Comparison of ENCODE assay signal across 1 cellular context in genomic region chr11:70423523-70424505, GRCh38.
TF ChIP-seq lines count a peak whose summit lies in the region.

No MANE protein-coding gene starts in this region.

TF ChIP-seq in HEK293, 187 proteins besides CTCF, POLR2A, EP300 and RAD21 (continued from another document):
- TF ChIP-seq HOXA7 (CRISPR knock-in tag; IDR thresholded peaks at IDR 0.05; ENCODE audit: borderline replicate concordance) (no peak), SCRT1 (tag by site-specific recombination; IDR thresholded peaks at IDR 0.05; ENCODE audit: borderline replicate concordance) (no peak), ZFHX2 (tag by site-specific recombination; conservative IDR thresholded peaks at IDR 0.05) (peak; percentile 71), ZBTB8A (tag by site-specific recombination; IDR thresholded peaks at IDR 0.05) (no peak)
- TF ChIP-seq, protein P1, sequence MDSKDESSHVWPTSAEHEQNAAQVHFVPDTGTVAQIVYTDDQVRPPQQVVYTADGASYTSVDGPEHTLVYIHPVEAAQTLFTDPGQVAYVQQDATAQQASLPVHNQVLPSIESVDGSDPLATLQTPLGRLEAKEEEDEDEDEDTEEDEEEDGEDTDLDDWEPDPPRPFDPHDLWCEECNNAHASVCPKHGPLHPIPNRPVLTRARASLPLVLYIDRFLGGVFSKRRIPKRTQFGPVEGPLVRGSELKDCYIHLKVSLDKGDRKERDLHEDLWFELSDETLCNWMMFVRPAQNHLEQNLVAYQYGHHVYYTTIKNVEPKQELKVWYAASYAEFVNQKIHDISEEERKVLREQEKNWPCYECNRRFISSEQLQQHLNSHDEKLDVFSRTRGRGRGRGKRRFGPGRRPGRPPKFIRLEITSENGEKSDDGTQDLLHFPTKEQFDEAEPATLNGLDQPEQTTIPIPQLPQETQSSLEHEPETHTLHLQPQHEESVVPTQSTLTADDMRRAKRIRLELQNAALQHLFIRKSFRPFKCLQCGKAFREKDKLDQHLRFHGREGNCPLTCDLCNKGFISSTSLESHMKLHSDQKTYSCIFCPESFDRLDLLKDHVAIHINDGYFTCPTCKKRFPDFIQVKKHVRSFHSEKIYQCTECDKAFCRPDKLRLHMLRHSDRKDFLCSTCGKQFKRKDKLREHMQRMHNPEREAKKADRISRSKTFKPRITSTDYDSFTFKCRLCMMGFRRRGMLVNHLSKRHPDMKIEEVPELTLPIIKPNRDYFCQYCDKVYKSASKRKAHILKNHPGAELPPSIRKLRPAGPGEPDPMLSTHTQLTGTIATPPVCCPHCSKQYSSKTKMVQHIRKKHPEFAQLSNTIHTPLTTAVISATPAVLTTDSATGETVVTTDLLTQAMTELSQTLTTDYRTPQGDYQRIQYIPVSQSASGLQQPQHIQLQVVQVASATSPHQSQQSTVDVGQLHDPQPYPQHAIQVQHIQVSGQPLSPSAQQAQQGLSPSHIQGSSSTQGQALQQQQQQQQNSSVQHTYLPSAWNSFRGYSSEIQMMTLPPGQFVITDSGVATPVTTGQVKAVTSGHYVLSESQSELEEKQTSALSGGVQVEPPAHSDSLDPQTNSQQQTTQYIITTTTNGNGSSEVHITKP (tag by site-specific recombination; IDR thresholded peaks at IDR 0.05) = no peak
TF ChIP-seq in HEK293: peak in this region for 2.
